20 cellular contexts compared by ENCODE assay signal in genomic region chr2:60507211-60507810, GRCh38. TPM values are rescaled to one million over a fixed set of nuclear protein-coding genes. Genes with fewer than 3 reads are reported as not detected.
A peak's percentile ranks its signal among the peaks of the same experiment; 100 is the strongest.
DNase-seq lines count a peak whose midpoint lies in the region; ATAC-seq and TF ChIP-seq lines count a peak whose summit lies in the region.
"Had no signal": no experiment of that assay in that cellular context is flagged by ENCODE, and none has a peak within 500 bp of the region (broad histone marks: within the 10 kb centered on the region; RNA-seq: fewer than 3 reads in every experiment).

No MANE protein-coding gene starts in this region.

- H3K4me3 ChIP-seq in transverse colon (no peak overlapping the region), adrenal gland (no peak overlapping the region)
- H3K4me3 ChIP-seq: body of pancreas, lower lobe of right lung, ovary, tibial artery had no signal

- H3K9ac ChIP-seq in H9 (ENCODE audit: extremely low read depth, insufficient read length, low read length) = no peak overlapping the region

- H3K4me3 Mint-ChIP-seq in H9 (no peak overlapping the region), activated B cell treated with CpG ODN at 0.5 μM for 24 hours (no peak overlapping the region), memory B cell (peak overlapping the region; percentile 69)
- H3K4me3 Mint-ChIP-seq: activated CD4-positive, alpha-beta T cell treated with anti-CD3 and anti-CD28 coated beads, Interleukin-2, amount 10 ng/mL, durations not matched to agents 7 days and 5 days; activated T-helper 17 cell treated with anti-CD3 and anti-CD28 coated beads, Interleukin-2, amount 50 U/mL, for 72 hours; dendritic cell treated with granulocyte-macrophage colony-stimulating factor and Interleukin-4, amounts not matched to agents 40 ng/mL and 50 ng/mL, for 4 days had no signal

- POLR2A ChIA-PET in activated B cell treated with CpG ODN at 0.5 μM for 24 hours (lab: Charles Lee) = interaction anchor here (0.6 to 5.4 kb wide), 17 partner anchors 8 to 1376 kb away, joined by 3 to 47 read pairs (median 5); partner anchors contain the start of gene BCL11A

- no peak overlapping the region for H3K27ac ChIP-seq in H9 (ENCODE audit: insufficient read length, low read depth, low read length)
- H3K27ac ChIP-seq in transverse colon = peak overlapping the region in 3 of 4 donors; percentile 65 to 74 (median 71)
- no peak overlapping the region for H3K27ac ChIP-seq in adrenal gland
- H3K27ac ChIP-seq: body of pancreas, lower lobe of right lung, ovary, tibial artery had no signal

- no peak overlapping the region for H2BK20ac ChIP-seq in H9 (ENCODE audit: low read depth, low read length, poor library complexity, severe bottlenecking)

- H3K9me3 Mint-ChIP-seq in H9 (no peaks in the 10 kb centered on the region), activated B cell treated with CpG ODN at 0.5 μM for 24 hours (no peaks in the 10 kb centered on the region), memory B cell (no peaks in the 10 kb centered on the region)
- H3K9me3 Mint-ChIP-seq: activated CD4-positive, alpha-beta T cell treated with anti-CD3 and anti-CD28 coated beads, Interleukin-2, amount 10 ng/mL, durations not matched to agents 7 days and 5 days; activated T-helper 17 cell treated with anti-CD3 and anti-CD28 coated beads, Interleukin-2, amount 50 U/mL, for 72 hours; dendritic cell treated with granulocyte-macrophage colony-stimulating factor and Interleukin-4, amounts not matched to agents 40 ng/mL and 50 ng/mL, for 4 days had no signal

- H4K8ac ChIP-seq in H9 (replicated peaks; ENCODE audit: insufficient read length, low read depth, low read length) = no peak overlapping the region

- no peak for TF ChIP-seq EP300 in transverse colon (IDR thresholded peaks at IDR 0.05; ENCODE audit: low read depth)

- DNase-seq in H9 (no peak), activated B cell treated with CpG ODN at 0.5 μM for 24 hours (no peak), memory B cell (ENCODE audit: low spot score in 2 of 2) (no peak), transverse colon (no peak), NCI-H1436 treated with DMSO at 0.1 percent for 48 hours (lab: John Stamatoyannopoulos, UW) (no peak), adrenal gland (no peak)
- DNase-seq in central memory CD4-positive, alpha-beta T cell = no peak
- DNase-seq: activated CD4-positive, alpha-beta T cell treated with anti-CD3 and anti-CD28 coated beads, Interleukin-2, amount 10 ng/mL, durations not matched to agents 7 days and 5 days; Caco-2; HCEC 1CT; lower lobe of right lung; NCI-H1417 treated with DMSO at 0.1 percent for 48 hours; NCI-H524; ovary; stimulated activated naive CD4-positive, alpha-beta T cell; SW 1271; tibial artery had no signal

- H3K27ac Mint-ChIP-seq in H9 (peak overlapping the region in 2 of 3 experiments; percentile 77 to 82; a peak in 5 of 7 replicates), activated B cell treated with CpG ODN at 0.5 μM for 24 hours (peak overlapping the region; percentile 91), memory B cell (peak overlapping the region; percentile 86)
- H3K27ac Mint-ChIP-seq: activated CD4-positive, alpha-beta T cell treated with anti-CD3 and anti-CD28 coated beads, Interleukin-2, amount 10 ng/mL, durations not matched to agents 7 days and 5 days; activated T-helper 17 cell treated with anti-CD3 and anti-CD28 coated beads, Interleukin-2, amount 50 U/mL, for 72 hours had no signal

- H3K9me3 ChIP-seq in H9 (ENCODE audit: control insufficient read depth, low read depth, low read length) (no peaks in the 10 kb centered on the region), transverse colon (no peaks in the 10 kb centered on the region), adrenal gland (replicated peaks in 1 of 3) (no peaks in the 10 kb centered on the region)
- H3K9me3 ChIP-seq: body of pancreas, Caco-2, lower lobe of right lung, ovary, tibial artery had no signal

- no peak overlapping the region for H3K18ac ChIP-seq in H9 (ENCODE audit: insufficient read length, low read depth, low read length)

- WGBS in H9 (ENCODE audit: extremely low coverage, insufficient read length, low lambda C conversion rate) = no CpG with 5 or more reads among the region's 7 CpGs
- 48 to 65% methylated on average over 4 to 7 of the region's 7 CpGs for WGBS in transverse colon (ENCODE audit: low coverage in 1 of 2), 2 donors
- WGBS in adrenal gland, 4 donors = 76 to 89% (median 81%) methylated on average over 7 of the region's 7 CpGs

- H3K79me1 ChIP-seq in H9 (ENCODE audit: insufficient read depth, low read depth, low read length, poor library complexity, severe bottlenecking) = peaks cover 9% of the 10 kb centered on the region

- H3K79me2 ChIP-seq in H9 (ENCODE audit: insufficient read depth, low read length) = peaks cover 23% of the 10 kb centered on the region; the same call in 1 of the 2 replicates

- no peak overlapping the region for H2BK12ac ChIP-seq in H9 (ENCODE audit: insufficient read length, low read depth, low read length)

- H2BK5ac ChIP-seq in H9 (ENCODE audit: insufficient read length, low read length) = no peak overlapping the region

- no peak overlapping the region for H3T11ph ChIP-seq in H9 (ENCODE audit: low read length)

- H4K20me1 ChIP-seq in H9 (ENCODE audit: control insufficient read depth, insufficient read depth, insufficient read length) = no peaks in the 10 kb centered on the region

- CTCF ChIA-PET in activated B cell treated with CpG ODN at 0.5 μM for 24 hours (lab: Charles Lee) = interaction anchor here (0.7 to 1.4 kb wide), 4 partner anchors 10 to 42 kb away, joined by 3 to 5 read pairs (median 3); no protein-coding TSS in a partner anchor

- no peaks in the 10 kb centered on the region for H3K27me3 ChIP-seq in H9 (ENCODE audit: insufficient read depth, low read length)
- no peaks in the 10 kb centered on the region for H3K27me3 ChIP-seq in transverse colon
- no peaks in the 10 kb centered on the region for H3K27me3 ChIP-seq in adrenal gland
- H3K27me3 ChIP-seq: body of pancreas, ovary had no signal

- H3K36me3 Mint-ChIP-seq in H9 (ENCODE audit: insufficient read depth in 1 of 3, low read depth in 3 of 3) (peaks cover 4 to 14% (median 12%) of the 10 kb centered on the region in 3 experiments; a peak in 5 of 7 replicates), activated B cell treated with CpG ODN at 0.5 μM for 24 hours (ENCODE audit: low read depth) (peaks cover 75% of the 10 kb centered on the region), memory B cell (peaks cover 24% of the 10 kb centered on the region)

- no peak overlapping the region for H4K5ac ChIP-seq in H9 (ENCODE audit: insufficient read length, low read depth, low read length)

- no peak overlapping the region for H2BK15ac ChIP-seq in H9 (ENCODE audit: low read depth, low read length)

- H3K27me3 Mint-ChIP-seq in H9 (ENCODE audit: low read depth) (no peaks in the 10 kb centered on the region), activated B cell treated with CpG ODN at 0.5 μM for 24 hours (no peaks in the 10 kb centered on the region), memory B cell (no peaks in the 10 kb centered on the region)
- H3K27me3 Mint-ChIP-seq: dendritic cell treated with granulocyte-macrophage colony-stimulating factor and Interleukin-4, amounts not matched to agents 40 ng/mL and 50 ng/mL, for 4 days had no signal

- no peak for ATAC-seq in activated B cell treated with CpG ODN at 0.5 μM for 24 hours (ENCODE audit: low read depth)
- ATAC-seq in memory B cell (ENCODE audit: low read depth) = peak; percentile 22
- ATAC-seq: activated T-helper 17 cell treated with anti-CD3 and anti-CD28 coated beads, Interleukin-2, amount 50 U/mL, for 72 hours had no signal

- intact Hi-C loops in activated B cell treated with CpG ODN at 0.5 μM for 24 hours (cut with micrococcal nuclease) (no loop called here), transverse colon (cut with DNase I; ENCODE audit: low total_unique reads) (no loop called here), adrenal gland (cut with DNase I) (no loop called here)

- H3K14ac ChIP-seq in H9 (ENCODE audit: insufficient read depth, low read length) = no peak overlapping the region

- no peak overlapping the region for H2AK5ac ChIP-seq in H9 (ENCODE audit: insufficient read length, low read length)

- H2BK120ac ChIP-seq in H9 (ENCODE audit: low read depth, low read length, poor library complexity, severe bottlenecking) = no peak overlapping the region

- peaks cover 28% of the 10 kb centered on the region for H3K4me1 ChIP-seq in H9 (ENCODE audit: insufficient read depth, low read length)
- peaks cover 25 to 36% (median 31%) of the 10 kb centered on the region in 4 donors for H3K4me1 ChIP-seq in transverse colon
- no peaks in the 10 kb centered on the region for H3K4me1 ChIP-seq in adrenal gland (replicated peaks in 1 of 2)
- H3K4me1 ChIP-seq: lower lobe of right lung, tibial artery had no signal

- no peak overlapping the region for H3K4me2 ChIP-seq in H9 (ENCODE audit: insufficient read depth, insufficient read length, low read length)

- H3K23ac ChIP-seq in H9 (ENCODE audit: insufficient read length, low read depth, low read length) = no peak overlapping the region

- no peak for TF ChIP-seq CTCF in H9 (conservative IDR thresholded peaks at IDR 0.05)
- TF ChIP-seq CTCF in activated B cell treated with CpG ODN at 0.5 μM for 24 hours (IDR thresholded peaks at IDR 0.05) = no peak
- TF ChIP-seq CTCF in transverse colon (IDR thresholded peaks at IDR 0.05) = no peak
- no peak for TF ChIP-seq CTCF in adrenal gland (IDR thresholded peaks at IDR 0.05)

- H3K56ac ChIP-seq in H9 (ENCODE audit: insufficient read length, low read depth, low read length) = no peak overlapping the region

- no peak overlapping the region for H2AFZ ChIP-seq in H9 (ENCODE audit: low read length)

- H3K4ac ChIP-seq in H9 (ENCODE audit: low read depth, low read length) = no peak overlapping the region

- TF ChIP-seq POLR2A in transverse colon (IDR thresholded peaks at IDR 0.05) = no peak
- no peak for TF ChIP-seq POLR2A in adrenal gland (IDR thresholded peaks at IDR 0.05)

- in situ Hi-C loops in transverse colon (cut with MboI; ENCODE audit: low pct_ligation_motif_present in 1 of 4, low pct_unique_long_range_greater_than_20kb in 1 of 4, low sequenced_read_pairs in 3 of 4) = no loop called here

- H3K36me3 ChIP-seq in transverse colon (no peaks in the 10 kb centered on the region), adrenal gland (replicated peaks in 1 of 2) (no peaks in the 10 kb centered on the region)
- H3K36me3 ChIP-seq: lower lobe of right lung, ovary, tibial artery had no signal

- H3K4me1 Mint-ChIP-seq in H9 (peaks cover 79 to 86% of the 10 kb centered on the region in 2 experiments), activated B cell treated with CpG ODN at 0.5 μM for 24 hours (peaks cover 98% of the 10 kb centered on the region), memory B cell (peaks cover 80% of the 10 kb centered on the region)
- H3K4me1 Mint-ChIP-seq: activated CD4-positive, alpha-beta T cell treated with anti-CD3 and anti-CD28 coated beads, Interleukin-2, amount 10 ng/mL, durations not matched to agents 7 days and 5 days; activated T-helper 17 cell treated with anti-CD3 and anti-CD28 coated beads, Interleukin-2, amount 50 U/mL, for 72 hours had no signal

- H4K91ac ChIP-seq in H9 (ENCODE audit: insufficient read length, low read depth, low read length) = no peak overlapping the region

- peaks cover 4% of the 10 kb centered on the region for H3K23me2 ChIP-seq in H9 (ENCODE audit: insufficient read length, low read depth, low read length, poor library complexity, severe bottlenecking)

RNA-seq across cellular contexts. Expression of gene BCL11A, which starts 46.1 kb away (rescaled TPM):
- total RNA-seq in H9 (2021) (91.4 and 92.7 TPM in 2 replicates), activated B cell treated with CpG ODN at 0.5 μM for 24 hours (279 and 331 TPM in 2 replicates), transverse colon (10 to 100 TPM; 11.3 to 38.1 (median 19.9) TPM), adrenal gland (10 to 100 TPM in 1 of 8 donors, 1 to 10 TPM in 7; 2.9 to 16.7 (median 4.1) TPM)
- 1 to 10 TPM; 3.9 to 7.6 (median 6.2) TPM for polyA plus RNA-seq in adrenal gland

Comparison
In these comparisons a context has a peak if more than half of its experiments do, and no peak if none do; other contexts are left out.
1. H3K27ac ChIP-seq: peak in transverse colon (3 of 4); none in H9 (single experiment) and adrenal gland (0 of 5).
2. Peak in every context shown above with its lines, with median percentiles within 50 percentile points of each other: H3K27ac Mint-ChIP-seq.